11 cellular contexts compared by ENCODE assay signal in the genomic region with DNA sequence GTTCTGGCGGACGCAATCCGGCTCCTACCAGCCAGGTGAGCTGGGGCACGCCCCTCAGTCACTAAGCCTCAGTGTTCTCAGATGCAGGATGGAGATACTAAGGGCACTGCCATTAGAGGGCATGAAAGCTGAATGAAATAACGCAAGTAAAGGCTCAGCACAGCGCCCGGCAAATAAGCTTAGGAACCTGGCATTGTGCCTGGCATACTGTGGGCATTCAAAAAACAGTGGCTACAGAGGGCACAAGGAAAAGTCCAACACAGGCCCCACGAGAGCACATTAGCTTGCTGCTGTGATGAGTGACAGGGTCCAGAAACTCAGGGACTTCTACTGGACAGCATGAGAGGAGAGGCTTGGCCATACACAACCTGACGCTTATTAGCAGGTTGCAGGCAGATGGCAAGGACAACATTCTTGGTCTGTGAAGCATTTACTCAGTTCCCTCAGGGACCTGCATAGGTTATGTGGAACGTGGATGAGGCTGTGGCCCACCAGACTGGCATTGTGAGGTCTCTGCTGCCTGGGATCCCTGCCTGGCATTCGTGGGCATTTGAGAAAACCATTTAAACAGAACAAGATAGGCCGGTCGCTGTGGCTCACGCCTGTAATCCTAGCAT. TPM values are rescaled to one million over a fixed set of nuclear protein-coding genes. Genes with fewer than 3 reads are reported as not detected.
DNase-seq lines count a peak whose midpoint lies in the region; ATAC-seq and TF ChIP-seq lines count a peak whose summit lies in the region.
"Had no signal": no experiment of that assay in that cellular context is flagged by ENCODE, and none has a peak within 500 bp of the region (broad histone marks: within the 10 kb centered on the region; RNA-seq: fewer than 3 reads in every experiment).

No MANE protein-coding gene starts in this region.

- H3K4me3 ChIP-seq in DND-41 (ENCODE audit: low read depth in 1 of 2, low read length in 2 of 2) (no peak overlapping the region), RWPE2 (ENCODE audit: severe bottlenecking) (no peak overlapping the region), left ventricle myocardium inferior (no peak overlapping the region), rectal smooth muscle tissue (ENCODE audit: low read length) (no peak overlapping the region)

- H3K4me2 ChIP-seq in DND-41 (ENCODE audit: insufficient read depth, low read length): no peak overlapping the region

- H3K9me3 ChIP-seq in DND-41 (ENCODE audit: insufficient read depth, low read length, severe bottlenecking) (no peaks in the 10 kb centered on the region), RWPE2 (ENCODE audit: severe bottlenecking) (no peaks in the 10 kb centered on the region), left ventricle myocardium inferior (replicated peaks) (no peaks in the 10 kb centered on the region)

- H2AFZ ChIP-seq in DND-41 (ENCODE audit: low read depth, low read length): no peak overlapping the region

- H3K27ac ChIP-seq in DND-41 (ENCODE audit: low read length) (peak overlapping the region; percentile 1; the same call in 1 of the 2 replicates), RWPE2 (ENCODE audit: poor library complexity, severe bottlenecking) (peak overlapping the region; percentile 91), left ventricle myocardium inferior (replicated peaks) (peak overlapping the region; percentile 92), rectal smooth muscle tissue (ENCODE audit: low read depth, low read length) (peak overlapping the region; percentile 96)

- no peak overlapping the region for H3K9ac ChIP-seq in DND-41 (ENCODE audit: low read depth, low read length)
- no peak overlapping the region for H3K9ac ChIP-seq in rectal smooth muscle tissue (ENCODE audit: low read length)

- no peak for TF ChIP-seq CTCF in DND-41 (IDR thresholded peaks at IDR 0.05; ENCODE audit: borderline replicate concordance, extremely low read depth, low read length, poor library complexity, severe bottlenecking)
- no peak for TF ChIP-seq CTCF in RWPE2 (IDR thresholded peaks at IDR 0.05; ENCODE audit: poor library complexity, severe bottlenecking)
- no peak for TF ChIP-seq CTCF in left ventricle myocardium inferior (IDR thresholded peaks at IDR 0.05; ENCODE audit: borderline replicate concordance)

- no peaks in the 10 kb centered on the region for H4K20me1 ChIP-seq in DND-41 (ENCODE audit: insufficient read depth, low read length)

- H3K27me3 ChIP-seq in DND-41 (ENCODE audit: insufficient read depth, low read length, poor library complexity): no peaks in the 10 kb centered on the region
- no peaks in the 10 kb centered on the region for H3K27me3 ChIP-seq in RWPE2 (ENCODE audit: insufficient read depth, poor library complexity, severe bottlenecking)
- H3K27me3 ChIP-seq in left ventricle myocardium inferior (ENCODE audit: low read depth): no peaks in the 10 kb centered on the region
- no peaks in the 10 kb centered on the region for H3K27me3 ChIP-seq in rectal smooth muscle tissue (ENCODE audit: control insufficient read depth, insufficient read depth, low read length)

- no peak for DNase-seq in DND-41
- DNase-seq in RWPE2 (ENCODE audit: low spot score): no peak
- DNase-seq in left ventricle myocardium inferior: no peak
- DNase-seq in foreskin melanocyte: no peak
- no peak for DNase-seq in stimulated activated CD4-positive, alpha-beta T cell treated with anti-CD3 and anti-CD28 coated beads, Interleukin-1b, Interleukin-23, amount 100 ng/mL, for 48 hours
- no peak for DNase-seq in DMS79 (lab: John Stamatoyannopoulos, UW)
- DNase-seq: dermis blood vessel endothelial cell; NCI-H446 treated with DMSO at 0.1 percent for 48 hours; stimulated activated CD4-positive, alpha-beta T cell treated with anti-CD3 and anti-CD28 coated beads, Interleukin-15, amount 100 ng/mL, for 24 hours had no signal

- H3K4me1 ChIP-seq in DND-41 (ENCODE audit: insufficient read depth, low read length) (peaks cover 17% of the 10 kb centered on the region), RWPE2 (ENCODE audit: insufficient read depth, poor library complexity, severe bottlenecking) (peaks cover 72% of the 10 kb centered on the region), left ventricle myocardium inferior (peaks cover 73% of the 10 kb centered on the region), rectal smooth muscle tissue (ENCODE audit: control insufficient read depth, insufficient read depth, low read length) (peaks cover 55% of the 10 kb centered on the region)

- peaks cover 63% of the 10 kb centered on the region for H3K36me3 ChIP-seq in DND-41 (ENCODE audit: insufficient read depth, low read length)
- H3K36me3 ChIP-seq in RWPE2 (ENCODE audit: low read depth): peaks cover 21% of the 10 kb centered on the region
- peaks cover 36% of the 10 kb centered on the region for H3K36me3 ChIP-seq in left ventricle myocardium inferior
- H3K36me3 ChIP-seq in rectal smooth muscle tissue (ENCODE audit: control insufficient read depth, insufficient read depth, low read length): peaks cover 5% of the 10 kb centered on the region

- H3K79me2 ChIP-seq in DND-41 (ENCODE audit: insufficient read depth, low read length): no peaks in the 10 kb centered on the region

- intact Hi-C loops in left ventricle myocardium inferior (cut with micrococcal nuclease): loop anchor here (5.0 kb wide), 1 partner anchor 147 kb away; no protein-coding TSS in a partner anchor

- ATAC-seq in DND-41 (ENCODE audit: insufficient read depth, low read depth): no peak
- ATAC-seq in RWPE2 (ENCODE audit: low read depth): no peak
- no peak for ATAC-seq in GM18519 (IDR thresholded peaks at IDR 0.05; ENCODE audit: low FRiP score, unreplicated experiment)

RNA-seq across cellular contexts. Expression of a gene that starts 12.2 kb away (rescaled TPM):
- total RNA-seq in left ventricle myocardium inferior: 113 TPM

RNA-seq across cellular contexts. Expression of a gene that starts 37.6 kb away (rescaled TPM):
- total RNA-seq in left ventricle myocardium inferior: 9.8 TPM

RNA-seq across cellular contexts. Expression of a gene that starts 59.8 kb away (rescaled TPM):
- total RNA-seq in left ventricle myocardium inferior: 75.4 TPM

Comparison
In these comparisons a context has a peak if more than half of its experiments do, and no peak if none do; other contexts are left out.
1. H3K27ac ChIP-seq: peak in every context shown above with its lines; median percentile 96 in rectal smooth muscle tissue; 92 in left ventricle myocardium inferior; 91 in RWPE2; 1 in DND-41.